In genomic region chr5:178204205-178205009, GRCh38 we compare ENCODE assay signal across 8 cellular contexts. TPM values are rescaled to one million over a fixed set of nuclear protein-coding genes. Genes with fewer than 3 reads are reported as not detected.
DNase-seq lines count a peak whose midpoint lies in the region; TF ChIP-seq lines count a peak whose summit lies in the region.

Gene HNRNPAB, plus strand, starts transcription at chr5:178204533. Its CDS starts 305 bp downstream, at chr5:178204838.

- H4K20me1 ChIP-seq in MM.1S (ENCODE audit: insufficient read depth, low read length) = peaks cover 41% of the 10 kb centered on the region
- H4K20me1 ChIP-seq in neural progenitor cell (ENCODE audit: low read depth) = peaks cover 44% of the 10 kb centered on the region

- H3K4me3 ChIP-seq in HAP-1 = peak within 1 kb of the TSS; percentile 61
- peak within 1 kb of the TSS; percentile 89 for H3K4me3 ChIP-seq in MM.1S (ENCODE audit: low read length)
- peak within 1 kb of the TSS; percentile 68 to 99 for H3K4me3 ChIP-seq in foreskin fibroblast (ENCODE audit: low read depth in 1 of 2, low read length in 2 of 2)
- peak within 1 kb of the TSS; percentile 94 for H3K4me3 ChIP-seq in neural progenitor cell

- peak within 1 kb of the TSS; percentile 85 for H3K9ac ChIP-seq in ES-I3 (ENCODE audit: low read depth, low read length)
- peak within 1 kb of the TSS; percentile 89 for H3K9ac ChIP-seq in MM.1S (ENCODE audit: low read length)
- peak within 1 kb of the TSS; percentile 97 for H3K9ac ChIP-seq in neural progenitor cell

- H3K79me2 ChIP-seq in MM.1S (ENCODE audit: low read length) = peaks cover 53% of the 10 kb centered on the region
- H3K79me2 ChIP-seq in neural progenitor cell (ENCODE audit: low read depth) = peaks cover 56% of the 10 kb centered on the region

- peak within 1 kb of the TSS; percentile 99 for H3K4me3 Mint-ChIP-seq in neural progenitor cell

- H3K27ac ChIP-seq in MM.1S (ENCODE audit: low read length) (peak within 1 kb of the TSS; percentile 72; the same call in 1 of the 2 replicates), neural progenitor cell (peak within 1 kb of the TSS; percentile 85)

- TF ChIP-seq CTCF in MM.1S (IDR thresholded peaks at IDR 0.05; ENCODE audit: low read length) (no peak), foreskin fibroblast (IDR thresholded peaks at IDR 0.05; ENCODE audit: low read depth, low read length) (no peak), neural progenitor cell (IDR thresholded peaks at IDR 0.05) (no peak)

- H3K4me2 ChIP-seq in MM.1S (ENCODE audit: low read depth, low read length) (peak within 1 kb of the TSS; percentile 98), neural progenitor cell (peak within 1 kb of the TSS; percentile 88)

- H3K4me1 Mint-ChIP-seq in neural progenitor cell = peaks cover 29% of the 10 kb centered on the region

- in situ Hi-C loops in HAP-1 (cut with MboI; ENCODE audit: low sequenced_read_pairs) = no loop called here

- H3K36me3 Mint-ChIP-seq in neural progenitor cell = peaks cover 24% of the 10 kb centered on the region

- peaks cover 23% of the 10 kb centered on the region for H3K27me3 Mint-ChIP-seq in neural progenitor cell (ENCODE audit: insufficient read depth, low read depth)

- peaks cover 2% of the 10 kb centered on the region for H3K9me3 Mint-ChIP-seq in neural progenitor cell

- peak within 1 kb of the TSS; percentile 99 for H3K27ac Mint-ChIP-seq in neural progenitor cell

- peak; percentile 85 to 95 for DNase-seq in HAP-1 (ENCODE audit: low spot score in 2 of 2)
- DNase-seq in MM.1S = peak; percentile 95
- peak; percentile 60 for DNase-seq in SIG-M5 (lab: John Stamatoyannopoulos, UW)
- peak; percentile 95 for DNase-seq in activated gamma-delta T cell treated with Interleukin-2 at 50 U/mL for 16 hours
- DNase-seq in foreskin fibroblast = peak; percentile 94 to 98
- DNase-seq in neural progenitor cell (ENCODE audit: low spot score) = peak; percentile 98
- peak; percentile 88 for DNase-seq in stromal cell of bone marrow (ENCODE audit: low read depth)

- peaks cover 32% of the 10 kb centered on the region for H3K36me3 ChIP-seq in ES-I3 (ENCODE audit: insufficient read depth, low read length)
- H3K36me3 ChIP-seq in HAP-1 (replicated peaks) = peaks cover 49% of the 10 kb centered on the region
- peaks cover 28% of the 10 kb centered on the region for H3K36me3 ChIP-seq in MM.1S (replicated peaks; ENCODE audit: insufficient read depth, low read length)
- H3K36me3 ChIP-seq in neural progenitor cell = peaks cover 17% of the 10 kb centered on the region

- H2AFZ ChIP-seq in MM.1S (ENCODE audit: low read length) = peak within 1 kb of the TSS; percentile 97
- H2AFZ ChIP-seq in neural progenitor cell (replicated peaks) = peak within 1 kb of the TSS; percentile 52

- H3K27me3 ChIP-seq in HAP-1 (ENCODE audit: low read depth) = no peaks in the 10 kb centered on the region
- H3K27me3 ChIP-seq in MM.1S (replicated peaks; ENCODE audit: insufficient read depth, low read length) = no peaks in the 10 kb centered on the region
- H3K27me3 ChIP-seq in neural progenitor cell = peaks cover 9% of the 10 kb centered on the region

- peaks cover 21% of the 10 kb centered on the region for H3F3A ChIP-seq in MM.1S (ENCODE audit: insufficient read depth, low read length)
- H3F3A ChIP-seq in neural progenitor cell (ENCODE audit: low read depth) = peaks cover 59% of the 10 kb centered on the region

- H3K9me2 ChIP-seq in MM.1S (replicated peaks; ENCODE audit: insufficient read depth, low read length) = no peaks in the 10 kb centered on the region

- peaks cover 12% of the 10 kb centered on the region for H3K4me1 ChIP-seq in ES-I3 (ENCODE audit: insufficient read depth, low read length)
- peaks cover 7% of the 10 kb centered on the region for H3K4me1 ChIP-seq in HAP-1
- H3K4me1 ChIP-seq in MM.1S (ENCODE audit: low read length) = peaks cover 13% of the 10 kb centered on the region
- H3K4me1 ChIP-seq in neural progenitor cell = peaks cover 16% of the 10 kb centered on the region

- H3K9me3 ChIP-seq in ES-I3 (ENCODE audit: control insufficient read depth, insufficient read depth, low read length) (no peaks in the 10 kb centered on the region), HAP-1 (no peaks in the 10 kb centered on the region), MM.1S (replicated peaks; ENCODE audit: insufficient read depth, low read length) (no peaks in the 10 kb centered on the region), neural progenitor cell (ENCODE audit: low read depth) (no peaks in the 10 kb centered on the region)

RNA-seq across cellular contexts. Expression of gene HNRNPAB, which starts in this region (rescaled TPM):
- total RNA-seq in neural progenitor cell (ENCODE audit: low replicate concordance) = 186 and 195 TPM in 2 replicates

Comparison
In these comparisons a context has a peak if more than half of its experiments do, and no peak if none do; other contexts are left out.
1. Peak in every context shown above with its lines: DNase-seq, H3K4me3 ChIP-seq and H3K27ac ChIP-seq.